ENCODE assay signal across 1 cellular context in genomic region chr16:70494777-70495176, GRCh38.
TF ChIP-seq lines count a peak whose summit lies in the region.

No MANE protein-coding gene starts in this region.

TF ChIP-seq in GM12878, 131 proteins besides CTCF, POLR2A, EP300 and RAD21:
- TF ChIP-seq POLR2AphosphoS5 (IDR thresholded peaks at IDR 0.05; ENCODE audit: low read length) (no peak), DPF2 (IDR thresholded peaks at IDR 0.05) (no peak), LARP7 (IDR thresholded peaks at IDR 0.05) (no peak), NR2F1 (conservative IDR thresholded peaks at IDR 0.05) (no peak), MYB (IDR thresholded peaks at IDR 0.05; ENCODE audit: borderline replicate concordance, low read depth, low read length) (no peak), SMAD5 (IDR thresholded peaks at IDR 0.05; ENCODE audit: low read depth) (no peak)
- TF ChIP-seq, protein P1, sequence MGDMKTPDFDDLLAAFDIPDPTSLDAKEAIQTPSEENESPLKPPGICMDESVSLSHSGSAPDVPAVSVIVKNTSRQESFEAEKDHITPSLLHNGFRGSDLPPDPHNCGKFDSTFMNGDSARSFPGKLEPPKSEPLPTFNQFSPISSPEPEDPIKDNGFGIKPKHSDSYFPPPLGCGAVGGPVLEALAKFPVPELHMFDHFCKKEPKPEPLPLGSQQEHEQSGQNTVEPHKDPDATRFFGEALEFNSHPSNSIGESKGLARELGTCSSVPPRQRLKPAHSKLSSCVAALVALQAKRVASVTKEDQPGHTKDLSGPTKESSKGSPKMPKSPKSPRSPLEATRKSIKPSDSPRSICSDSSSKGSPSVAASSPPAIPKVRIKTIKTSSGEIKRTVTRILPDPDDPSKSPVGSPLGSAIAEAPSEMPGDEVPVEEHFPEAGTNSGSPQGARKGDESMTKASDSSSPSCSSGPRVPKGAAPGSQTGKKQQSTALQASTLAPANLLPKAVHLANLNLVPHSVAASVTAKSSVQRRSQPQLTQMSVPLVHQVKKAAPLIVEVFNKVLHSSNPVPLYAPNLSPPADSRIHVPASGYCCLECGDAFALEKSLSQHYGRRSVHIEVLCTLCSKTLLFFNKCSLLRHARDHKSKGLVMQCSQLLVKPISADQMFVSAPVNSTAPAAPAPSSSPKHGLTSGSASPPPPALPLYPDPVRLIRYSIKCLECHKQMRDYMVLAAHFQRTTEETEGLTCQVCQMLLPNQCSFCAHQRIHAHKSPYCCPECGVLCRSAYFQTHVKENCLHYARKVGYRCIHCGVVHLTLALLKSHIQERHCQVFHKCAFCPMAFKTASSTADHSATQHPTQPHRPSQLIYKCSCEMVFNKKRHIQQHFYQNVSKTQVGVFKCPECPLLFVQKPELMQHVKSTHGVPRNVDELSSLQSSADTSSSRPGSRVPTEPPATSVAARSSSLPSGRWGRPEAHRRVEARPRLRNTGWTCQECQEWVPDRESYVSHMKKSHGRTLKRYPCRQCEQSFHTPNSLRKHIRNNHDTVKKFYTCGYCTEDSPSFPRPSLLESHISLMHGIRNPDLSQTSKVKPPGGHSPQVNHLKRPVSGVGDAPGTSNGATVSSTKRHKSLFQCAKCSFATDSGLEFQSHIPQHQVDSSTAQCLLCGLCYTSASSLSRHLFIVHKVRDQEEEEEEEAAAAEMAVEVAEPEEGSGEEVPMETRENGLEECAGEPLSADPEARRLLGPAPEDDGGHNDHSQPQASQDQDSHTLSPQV (IDR thresholded peaks at IDR 0.05), result no peak
TF ChIP-seq in GM12878: peak in this region for 0.
